In the genomic region with DNA sequence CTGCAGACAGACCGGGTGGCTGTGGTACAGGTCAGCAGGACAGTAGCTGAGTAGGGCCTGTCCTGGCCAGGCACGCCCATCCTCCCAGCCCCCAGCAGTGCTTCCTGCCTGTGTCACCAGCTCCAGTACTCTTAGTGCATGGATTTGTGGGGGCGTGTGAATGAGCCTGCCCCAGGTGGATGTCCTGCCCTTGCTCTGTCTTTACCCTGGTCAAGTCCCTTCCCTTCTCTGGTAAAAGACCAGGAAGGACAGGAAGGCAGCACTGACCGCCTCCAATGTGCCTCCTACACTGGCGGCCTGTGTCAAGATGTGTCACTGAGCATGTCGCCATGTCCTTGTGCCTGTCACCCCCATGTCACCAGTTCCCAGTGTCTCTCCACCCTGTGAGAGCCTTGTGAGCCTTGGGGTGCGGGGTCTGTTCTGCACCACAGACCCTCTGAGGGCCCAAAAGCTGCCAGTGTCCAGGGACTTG, we compare ENCODE assay signal across 13 cellular contexts. TPM values are rescaled to one million over a fixed set of nuclear protein-coding genes. Genes with fewer than 3 reads are reported as not detected.
DNase-seq lines count a peak whose midpoint lies in the region; ATAC-seq, FAIRE-seq and TF ChIP-seq lines count a peak whose summit lies in the region.
"Had no signal": no experiment of that assay in that cellular context is flagged by ENCODE, and none has a peak within 500 bp of the region (broad histone marks: within the 10 kb centered on the region; RNA-seq: fewer than 3 reads in every experiment).

No MANE protein-coding gene starts in this region.

- TF ChIP-seq CTCF in HCT116 (IDR thresholded peaks at IDR 0.05 in 2 of 3, conservative IDR thresholded peaks at IDR 0.05 in 1 of 3; ENCODE audit: borderline replicate concordance in 1 of 3, insufficient read depth in 1 of 3, low read depth in 2 of 3, low read length in 2 of 3) (no peak), WTC11 (IDR thresholded peaks at IDR 0.05) (no peak), keratinocyte (optimal IDR thresholded peaks at IDR 0.05 in 1 of 3, IDR thresholded peaks at IDR 0.05 in 1 of 3, conservative IDR thresholded peaks at IDR 0.05 in 1 of 3; ENCODE audit: extremely low read depth in 1 of 3, insufficient read depth in 2 of 3, low read length in 3 of 3) (no peak), suprapubic skin (IDR thresholded peaks at IDR 0.05) (no peak)

- H3K9me1 ChIP-seq in keratinocyte (ENCODE audit: control insufficient read depth, extremely low read depth, insufficient read depth, low read length), result no peaks in the 10 kb centered on the region

- WGBS in suprapubic skin, result 90% methylated on average over 4 of the region's 7 CpGs

- peaks cover 8% of the 10 kb centered on the region; the same call in 1 of the 2 replicates for H3K36me3 Mint-ChIP-seq in WTC11

- no peak overlapping the region for H2AFZ ChIP-seq in HCT116 (ENCODE audit: low read depth, low read length, poor library complexity, severe bottlenecking)
- no peak overlapping the region for H2AFZ ChIP-seq in keratinocyte (ENCODE audit: control insufficient read depth, low read length)
- no peak overlapping the region for H2AFZ ChIP-seq in Karpas-422 (ENCODE audit: low read length)

- ATAC-seq in HCT116, result peak; percentile 33
- ATAC-seq in WTC11, result no peak; the same call in 1 of the 2 replicates

- H3K4me3 ChIP-seq in HCT116 (replicated peaks in 1 of 2; ENCODE audit: low read depth in 1 of 2, low read length in 2 of 2), result peak overlapping the region; percentile 15 to 60
- peak overlapping the region in 1 of 3 experiments; percentile 41 for H3K4me3 ChIP-seq in keratinocyte (ENCODE audit: control insufficient read depth in 2 of 3, extremely low read depth in 1 of 3, insufficient read depth in 2 of 3, low read depth in 1 of 3, low read length in 3 of 3)
- no peak overlapping the region for H3K4me3 ChIP-seq in suprapubic skin
- H3K4me3 ChIP-seq in Karpas-422 (ENCODE audit: low read length), result no peak overlapping the region

- no peaks in the 10 kb centered on the region for H3K9me2 ChIP-seq in HCT116 (ENCODE audit: insufficient read depth)
- H3K9me2 ChIP-seq in Karpas-422 (replicated peaks; ENCODE audit: insufficient read depth, low read length), result no peaks in the 10 kb centered on the region

- H4K20me1 ChIP-seq in HCT116 (ENCODE audit: insufficient read depth) (no peaks in the 10 kb centered on the region), keratinocyte (ENCODE audit: control insufficient read depth, extremely low read depth, insufficient read depth, low read length) (no peaks in the 10 kb centered on the region), Karpas-422 (ENCODE audit: insufficient read depth, low read depth, low read length) (no peaks in the 10 kb centered on the region)

- BruUV-seq in HCT116 (replicated peaks; lab: Mats Ljungman, UMichigan), result no TSS peak

- H3K27me3 Mint-ChIP-seq in WTC11 (ENCODE audit: low read depth), result no peaks in the 10 kb centered on the region

- dilution Hi-C loops in keratinocyte (cut with MboI; ENCODE audit: extremely low pct_ligation_motif_present, low sequenced_read_pairs), result no loop called here

- H3K36me3 ChIP-seq in HCT116 (ENCODE audit: control insufficient read depth in 1 of 2, insufficient read depth in 2 of 2, low read length in 2 of 2) (no peaks in the 10 kb centered on the region), keratinocyte (ENCODE audit: control insufficient read depth in 2 of 2, extremely low read depth in 1 of 2, insufficient read depth in 2 of 2, low read length in 2 of 2) (peaks cover 4 to 6% of the 10 kb centered on the region in 2 experiments), suprapubic skin (peaks cover 23% of the 10 kb centered on the region), Karpas-422 (ENCODE audit: insufficient read depth, low read length) (no peaks in the 10 kb centered on the region)

- intact Hi-C loops in HCT116 (cut with micrococcal nuclease), result no loop called here

- in situ Hi-C loops in KBM-7 (cut with MboI; ENCODE audit: low pct_unique_long_range_greater_than_20kb, low sequenced_read_pairs), result no loop called here

- TF ChIP-seq POLR2A in HCT116 (IDR thresholded peaks at IDR 0.05; ENCODE audit: borderline replicate concordance, extremely low read depth, insufficient read depth, insufficient read length), result no peak
- TF ChIP-seq POLR2A in suprapubic skin (IDR thresholded peaks at IDR 0.05), result no peak

- H3K4me1 ChIP-seq in HCT116 (ENCODE audit: control insufficient read depth in 1 of 2, insufficient read depth in 2 of 2, low read length in 2 of 2), result peaks cover 47 to 70% of the 10 kb centered on the region in 2 experiments
- peaks cover 53% of the 10 kb centered on the region for H3K4me1 ChIP-seq in keratinocyte (ENCODE audit: control insufficient read depth, extremely low read depth, insufficient read depth, low read length)
- peaks cover 57% of the 10 kb centered on the region for H3K4me1 ChIP-seq in suprapubic skin
- no peaks in the 10 kb centered on the region for H3K4me1 ChIP-seq in Karpas-422 (ENCODE audit: low read length)

- peak overlapping the region; percentile 75 for H3K9ac ChIP-seq in HCT116 (ENCODE audit: low read length)
- peak overlapping the region; percentile 96 for H3K9ac ChIP-seq in keratinocyte (ENCODE audit: control insufficient read depth, extremely low read depth, insufficient read depth, low read length)
- H3K9ac ChIP-seq in Karpas-422 (ENCODE audit: low read length), result no peak overlapping the region

- peak overlapping the region; percentile 65 for H3K4me3 Mint-ChIP-seq in WTC11

- peak overlapping the region; percentile 98 for H3K27ac Mint-ChIP-seq in WTC11

- CTCF ChIA-PET in HCT116 (lab: Charles Lee), result interaction anchor here (0.7 to 0.9 kb wide), 2 partner anchors 8 to 12 kb away, joined by 3 read pairs; no protein-coding TSS in a partner anchor
- CTCF ChIA-PET in WTC11 (lab: Charles Lee), result interaction anchor here (0.9 to 1.4 kb wide), 2 partner anchors 38 to 143 kb away, joined by 3 to 4 read pairs; no protein-coding TSS in a partner anchor

- POLR2A ChIA-PET in HCT116 (lab: Charles Lee) (interaction anchor here (8.1 kb wide), 1 partner anchor 13 kb away, joined by 48 read pairs; no protein-coding TSS in a partner anchor), WTC11 (lab: Charles Lee) (interaction anchor here (4.3 to 5.6 kb wide), 2 partner anchors 12 kb away, joined by 54 read pairs; a partner anchor contains a TSS)

- H3K9me3 ChIP-seq in HCT116 (ENCODE audit: control insufficient read depth in 1 of 2, insufficient read depth in 1 of 2, low read depth in 1 of 2, low read length in 2 of 2) (no peaks in the 10 kb centered on the region), keratinocyte (ENCODE audit: control insufficient read depth, low read depth, low read length) (no peaks in the 10 kb centered on the region), suprapubic skin (no peaks in the 10 kb centered on the region), Karpas-422 (ENCODE audit: low read length) (no peaks in the 10 kb centered on the region)

- FAIRE-seq in keratinocyte (lab: Jason Lieb, UNC), result peak; percentile 5
- FAIRE-seq: TTC549 had no signal

- H3K79me2 ChIP-seq in HCT116 (ENCODE audit: insufficient read depth, low read length) (peaks cover 30% of the 10 kb centered on the region), keratinocyte (ENCODE audit: control insufficient read depth, insufficient read depth, low read length) (peaks cover 10% of the 10 kb centered on the region), Karpas-422 (ENCODE audit: low read length) (no peaks in the 10 kb centered on the region)

- H3K27me3 ChIP-seq in HCT116 (ENCODE audit: insufficient read depth, low read length) (no peaks in the 10 kb centered on the region), keratinocyte (ENCODE audit: control insufficient read depth, extremely low read depth, insufficient read depth, low read length) (no peaks in the 10 kb centered on the region), suprapubic skin (no peaks in the 10 kb centered on the region), Karpas-422 (ENCODE audit: low read length) (no peaks in the 10 kb centered on the region)

- H3K4me2 ChIP-seq in HCT116 (ENCODE audit: low read length), result peak overlapping the region; percentile 84
- peak overlapping the region; percentile 93 for H3K4me2 ChIP-seq in keratinocyte (ENCODE audit: control insufficient read depth, extremely low read depth, insufficient read depth, low read depth, low read length)
- H3K4me2 ChIP-seq in Karpas-422 (ENCODE audit: low read depth, low read length, poor library complexity, severe bottlenecking), result no peak overlapping the region

- H3K27ac ChIP-seq in HCT116 (ENCODE audit: low read depth, low read length), result peak overlapping the region; percentile 97
- H3K27ac ChIP-seq in keratinocyte (ENCODE audit: control insufficient read depth, insufficient read depth, low read length), result peak overlapping the region; percentile 99
- peak overlapping the region; percentile 95 for H3K27ac ChIP-seq in suprapubic skin
- H3K27ac ChIP-seq in Karpas-422 (ENCODE audit: low read length), result no peak overlapping the region

- DNase-seq in HCT116 (ENCODE audit: low read depth, low spot score), result no peak
- DNase-seq in WTC11 (ENCODE audit: low spot score), result no peak
- DNase-seq in keratinocyte (ENCODE audit: low read depth, low spot score), result no peak
- no peak for DNase-seq in suprapubic skin (ENCODE audit: low spot score in 2 of 2)
- DNase-seq in Karpas-422, result no peak
- no peak for DNase-seq in hypothalamus (lab: John Stamatoyannopoulos, UW)
- no peak for DNase-seq in NCI-H1694 treated with DMSO at 0.1 percent for 48 hours (lab: John Stamatoyannopoulos, UW)
- DNase-seq in KBM-7, result no peak
- DNase-seq: amniotic stem cell; hippocampal formation; NCI-H446; stimulated activated CD4-positive, alpha-beta T cell treated with anti-CD3 and anti-CD28 coated beads, Interleukin-12 subunit alpha, Interleukin-12 subunit beta, amount 100 ng/mL, for 4 hours had no signal

- H3K9me3 Mint-ChIP-seq in WTC11, result no peaks in the 10 kb centered on the region

- H3K4me1 Mint-ChIP-seq in WTC11, result peaks cover 41% of the 10 kb centered on the region

- no peak for TF ChIP-seq RAD21 in HCT116 (IDR thresholded peaks at IDR 0.05; ENCODE audit: low read depth)

- RAD21 ChIA-PET in HCT116 (lab: Charles Lee; ENCODE audit: low non-redundant PET in 1 of 2, low total read pairs in 2 of 2, uncharacterized antibody in 2 of 2, unreplicated experiment in 2 of 2), result no interaction called here

- TF ChIP-seq EP300 in suprapubic skin (IDR thresholded peaks at IDR 0.05), result no peak

RNA-seq across cellular contexts. Expression of a gene that starts 11.9 kb away (rescaled TPM):
- total RNA-seq in HCT116 (2021; ENCODE audit: unreplicated experiment), result 21.8 TPM
- polyA plus RNA-seq in HCT116 (2012), result 20.5 and 20.9 TPM in 2 replicates
- 32.0 to 34.3 TPM (median 33.9 TPM) in 3 replicates for total RNA-seq in WTC11 (2021)
- polyA plus RNA-seq in keratinocyte, result 5.7 to 11.1 TPM (median 8.0 TPM) in 3 replicates
- polyA plus RNA-seq in keratinocyte (2011; ENCODE audit: low read depth), result 8.6 TPM
- polyA plus RNA-seq in keratinocyte (2011; cell fraction: cytosol; rRNA removed), result 5.9 and 9.0 TPM in 2 replicates
- polyA plus RNA-seq in keratinocyte (2011; cell fraction: nucleus; rRNA removed), result 22.9 and 27.8 TPM in 2 replicates
- 13.8 and 24.1 TPM in 2 replicates for polyA plus RNA-seq in keratinocyte (2012; ENCODE audit: low replicate concordance)
- polyA minus RNA-seq in keratinocyte, result 6.5 to 20.0 TPM (median 6.7 TPM) in 3 replicates
- polyA minus RNA-seq in keratinocyte (2011; cell fraction: cytosol; rRNA and poly(A)+ RNA removed), result 7.1 TPM
- polyA minus RNA-seq in keratinocyte (2011; cell fraction: nucleus; rRNA and poly(A)+ RNA removed), result 7.8 and 9.7 TPM in 2 replicates
- 10 to 100 TPM; 39.0 to 55.4 (median 51.5) TPM for total RNA-seq in suprapubic skin
- total RNA-seq in Karpas-422 (2014; rRNA removed; shearing (Covaris generic); ENCODE audit: low replicate concordance), result not detected in 2 replicates

RNA-seq across cellular contexts. Expression of a gene that starts 16.8 kb away (rescaled TPM):
- 1,981 TPM for total RNA-seq in HCT116 (2021; ENCODE audit: unreplicated experiment)
- polyA plus RNA-seq in HCT116 (2012), result 2,739 and 2,996 TPM in 2 replicates
- total RNA-seq in WTC11 (2021), result 1,829 to 2,044 TPM (median 2,031 TPM) in 3 replicates
- 2,190 to 2,462 TPM (median 2,432 TPM) in 3 replicates for polyA plus RNA-seq in keratinocyte
- polyA plus RNA-seq in keratinocyte (2011; ENCODE audit: low read depth), result 4,340 TPM
- 2,714 and 3,001 TPM in 2 replicates for polyA plus RNA-seq in keratinocyte (2011; cell fraction: cytosol; rRNA removed)
- polyA plus RNA-seq in keratinocyte (2011; cell fraction: nucleus; rRNA removed), result 862 and 883 TPM in 2 replicates
- polyA plus RNA-seq in keratinocyte (2012; ENCODE audit: low replicate concordance), result 1,886 and 2,313 TPM in 2 replicates
- polyA minus RNA-seq in keratinocyte, result 1,034 to 1,300 TPM (median 1,230 TPM) in 3 replicates
- polyA minus RNA-seq in keratinocyte (2011; cell fraction: cytosol; rRNA and poly(A)+ RNA removed), result 1,043 TPM
- 233 and 247 TPM in 2 replicates for polyA minus RNA-seq in keratinocyte (2011; cell fraction: nucleus; rRNA and poly(A)+ RNA removed)
- 1,000 to 10,000 TPM; 1,092 to 2,148 (median 1,858) TPM for total RNA-seq in suprapubic skin
- 3,423 and 3,839 TPM in 2 replicates for total RNA-seq in Karpas-422 (2014; rRNA removed; shearing (Covaris generic); ENCODE audit: low replicate concordance)

RNA-seq across cellular contexts. Expression of a gene that starts 27.7 kb away (rescaled TPM):
- total RNA-seq in HCT116 (2021; ENCODE audit: unreplicated experiment), result not detected
- polyA plus RNA-seq in HCT116 (2012), result 0.05 TPM in 1 of 2 replicates, not detected in the other
- total RNA-seq in WTC11 (2021), result 2.9 to 4.3 TPM (median 3.4 TPM) in 3 replicates
- polyA plus RNA-seq in keratinocyte, result not detected in 3 replicates
- polyA plus RNA-seq in keratinocyte (2011; ENCODE audit: low read depth), result not detected
- polyA plus RNA-seq in keratinocyte (2011; cell fraction: cytosol; rRNA removed), result not detected in 2 replicates
- polyA plus RNA-seq in keratinocyte (2011; cell fraction: nucleus; rRNA removed), result not detected in 2 replicates
- polyA plus RNA-seq in keratinocyte (2012; ENCODE audit: low replicate concordance), result not detected in 2 replicates
- not detected in 3 replicates for polyA minus RNA-seq in keratinocyte
- polyA minus RNA-seq in keratinocyte (2011; cell fraction: cytosol; rRNA and poly(A)+ RNA removed), result not detected
- polyA minus RNA-seq in keratinocyte (2011; cell fraction: nucleus; rRNA and poly(A)+ RNA removed), result not detected in 2 replicates
- under 1 TPM in 2 of 4 donors, not detected in 2; 0.72 to 0.83 TPM for total RNA-seq in suprapubic skin
- total RNA-seq in Karpas-422 (2014; rRNA removed; shearing (Covaris generic); ENCODE audit: low replicate concordance), result not detected in 2 replicates

RNA-seq across cellular contexts. Expression of a gene that starts 32.8 kb away (rescaled TPM):
- total RNA-seq in HCT116 (2021; ENCODE audit: unreplicated experiment), result 16.1 TPM
- polyA plus RNA-seq in HCT116 (2012), result 7.3 and 9.1 TPM in 2 replicates
- 15.7 to 22.3 TPM (median 17.6 TPM) in 3 replicates for total RNA-seq in WTC11 (2021)
- 4.2 to 6.4 TPM (median 5.8 TPM) in 3 replicates for polyA plus RNA-seq in keratinocyte
- 3.4 TPM for polyA plus RNA-seq in keratinocyte (2011; ENCODE audit: low read depth)
- 2.8 and 2.9 TPM in 2 replicates for polyA plus RNA-seq in keratinocyte (2011; cell fraction: cytosol; rRNA removed)
- polyA plus RNA-seq in keratinocyte (2011; cell fraction: nucleus; rRNA removed), result 3.0 and 3.4 TPM in 2 replicates
- polyA plus RNA-seq in keratinocyte (2012; ENCODE audit: low replicate concordance), result 3.6 and 12.0 TPM in 2 replicates
- polyA minus RNA-seq in keratinocyte, result 3.6 to 6.3 TPM (median 4.8 TPM) in 3 replicates
- 3.3 TPM for polyA minus RNA-seq in keratinocyte (2011; cell fraction: cytosol; rRNA and poly(A)+ RNA removed)
- 1.3 and 2.1 TPM in 2 replicates for polyA minus RNA-seq in keratinocyte (2011; cell fraction: nucleus; rRNA and poly(A)+ RNA removed)
- 10 to 100 TPM; 20.6 to 25.6 (median 21.6) TPM for total RNA-seq in suprapubic skin
- 9.8 and 14.8 TPM in 2 replicates for total RNA-seq in Karpas-422 (2014; rRNA removed; shearing (Covaris generic); ENCODE audit: low replicate concordance)

Comparison
In these comparisons a context has a peak if more than half of its experiments do, and no peak if none do; other contexts are left out.
1. H3K4me3 ChIP-seq: peak in HCT116 (2 of 2); none in suprapubic skin (single experiment) and Karpas-422 (single experiment).
2. RNA of a gene that starts 11.9 kb away (total RNA-seq): 39.0 to 55.4 TPM in suprapubic skin, 32.0 to 34.3 TPM in WTC11 and 21.8 TPM in HCT116 (single experiment); not detected in Karpas-422; every median in the first group is over 10 times any median in the second.